ENCODE assay signal across 26 cellular contexts in the genomic region with DNA sequence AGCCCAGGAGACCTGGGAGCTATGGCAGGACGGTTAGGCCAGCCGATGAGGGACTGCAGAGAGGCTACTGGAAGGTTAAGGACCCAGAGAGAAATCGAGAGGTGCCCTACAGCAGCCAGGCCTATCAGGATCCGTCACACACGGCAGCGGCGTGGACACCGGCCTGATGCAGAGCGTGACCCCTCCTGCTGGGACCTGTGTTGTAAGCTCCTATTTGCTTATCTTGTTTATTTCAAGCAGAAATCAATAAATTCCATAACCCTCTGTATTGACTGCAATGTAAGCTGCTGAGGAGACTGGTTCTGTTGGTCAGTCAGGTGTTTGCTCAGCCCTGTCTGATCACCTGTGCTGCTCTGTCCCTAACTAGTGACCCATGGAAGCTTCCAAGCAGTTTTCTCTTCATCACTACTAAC.
"Had no signal": no experiment of that assay in that cellular context is flagged by ENCODE, and none has a peak within 500 bp of the region (broad histone marks: within the 10 kb centered on the region; RNA-seq: fewer than 3 reads in every experiment).

No MANE protein-coding gene starts in this region.

- H3K4me1 Mint-ChIP-seq: activated CD4-positive, alpha-beta memory T cell treated with anti-CD3 and anti-CD28 coated beads, Interleukin-2, amount 10 ng/mL, durations not matched to agents 7 days and 5 days; activated CD8-positive, alpha-beta memory T cell treated with anti-CD3 and anti-CD28 coated beads, Interleukin-2, amount 10 ng/mL, durations not matched to agents 7 days and 5 days; activated naive CD8-positive, alpha-beta T cell treated with anti-CD3 and anti-CD28 coated beads, Interleukin-2, amount 50 U/mL, for 24 hours; memory B cell; naive thymus-derived CD4-positive, alpha-beta T cell; T-cell had no signal

- H3K27ac Mint-ChIP-seq: activated CD4-positive, alpha-beta memory T cell treated with anti-CD3 and anti-CD28 coated beads, Interleukin-2, amount 10 ng/mL, durations not matched to agents 7 days and 5 days; activated CD8-positive, alpha-beta memory T cell treated with anti-CD3 and anti-CD28 coated beads, Interleukin-2, amount 10 ng/mL, durations not matched to agents 7 days and 5 days; activated naive CD4-positive, alpha-beta T cell treated with anti-CD3 and anti-CD28 coated beads for 36 hours; activated naive CD8-positive, alpha-beta T cell treated with anti-CD3 and anti-CD28 coated beads, Interleukin-2, amount 50 U/mL, for 24 hours; activated T-helper 2 cell treated with anti-CD3 and anti-CD28 coated beads, Interferon-gamma antibody, Interleukin-2, Interleukin-4, amounts not matched to agents 10 μg/mL and 5 μg/mL and 100 μg/mL, durations not matched to agents 14 hours and 24 hours and 36 hours; memory B cell; naive thymus-derived CD4-positive, alpha-beta T cell; T-cell had no signal

- H3K9me3 ChIP-seq: gastroesophageal sphincter, heart left ventricle, mucosa of descending colon, ovary, testis, upper lobe of left lung had no signal

- FAIRE-seq: kidney had no signal

- H3K27me3 ChIP-seq: gastroesophageal sphincter, heart left ventricle, ovary, testis, upper lobe of left lung had no signal

- H3K9me3 Mint-ChIP-seq: activated CD4-positive, alpha-beta memory T cell treated with anti-CD3 and anti-CD28 coated beads, Interleukin-2, amount 10 ng/mL, durations not matched to agents 7 days and 5 days; activated naive CD4-positive, alpha-beta T cell treated with anti-CD3 and anti-CD28 coated beads for 36 hours; activated naive CD8-positive, alpha-beta T cell treated with anti-CD3 and anti-CD28 coated beads, Interleukin-2, amount 50 U/mL, for 24 hours; activated T-helper 2 cell treated with anti-CD3 and anti-CD28 coated beads, Interferon-gamma antibody, Interleukin-2, Interleukin-4, amounts not matched to agents 10 μg/mL and 5 μg/mL and 100 μg/mL, durations not matched to agents 14 hours and 24 hours and 36 hours; memory B cell; naive thymus-derived CD4-positive, alpha-beta T cell; T-cell had no signal

- H3K4me3 Mint-ChIP-seq: activated CD4-positive, alpha-beta memory T cell treated with anti-CD3 and anti-CD28 coated beads, Interleukin-2, amount 10 ng/mL, durations not matched to agents 7 days and 5 days; activated CD8-positive, alpha-beta memory T cell treated with anti-CD3 and anti-CD28 coated beads, Interleukin-2, amount 10 ng/mL, durations not matched to agents 7 days and 5 days; activated naive CD4-positive, alpha-beta T cell treated with anti-CD3 and anti-CD28 coated beads for 36 hours; activated naive CD8-positive, alpha-beta T cell treated with anti-CD3 and anti-CD28 coated beads, Interleukin-2, amount 50 U/mL, for 24 hours; memory B cell; naive thymus-derived CD4-positive, alpha-beta T cell; T-cell had no signal

- DNase-seq: activated CD4-positive, alpha-beta memory T cell treated with anti-CD3 and anti-CD28 coated beads, Interleukin-2, amount 10 ng/mL, durations not matched to agents 7 days and 5 days; activated CD4-positive, alpha-beta T cell treated with anti-CD3 and anti-CD28 coated beads for 48 hours; activated CD4-positive, CD25-positive, alpha-beta regulatory T cell; activated CD8-positive, alpha-beta memory T cell treated with anti-CD3 and anti-CD28 coated beads, Interleukin-2, amount 10 ng/mL, durations not matched to agents 7 days and 5 days; activated naive CD4-positive, alpha-beta T cell treated with anti-CD3 and anti-CD28 coated beads for 36 hours; activated naive CD8-positive, alpha-beta T cell treated with anti-CD3 and anti-CD28 coated beads, Interleukin-2, amount 50 U/mL, for 24 hours; activated T-cell treated with anti-CD3 and anti-CD28 coated beads, Interleukin-2, amount 50 U/mL, for 1 hour; aorta; cortex of kidney; effector CD8-positive, alpha-beta T cell; heart left ventricle; kidney; left ventricle myocardium superior; mucosa of descending colon; naive thymus-derived CD4-positive, alpha-beta T cell; ovary; stimulated activated CD4-positive, alpha-beta T cell treated with anti-CD3 and anti-CD28 coated beads, Interleukin-1b, Interleukin-23, amount 100 ng/mL, for 48 hours; stimulated activated CD8-positive, alpha-beta memory T cell treated with anti-CD3 and anti-CD28 coated beads, Interleukin-4, amount 100 ng/mL, for 48 hours; stimulated activated naive CD8-positive, alpha-beta T cell treated with anti-CD3 and anti-CD28 coated beads, Interleukin-15, Interleukin-2, amounts not matched to agents 100 U/mL and 50 U/mL, for 24 hours; T-cell; testis had no signal

- H3K27ac ChIP-seq: gastroesophageal sphincter, ovary, testis had no signal

- ATAC-seq: activated CD8-positive, alpha-beta memory T cell treated with anti-CD3 and anti-CD28 coated beads, Interleukin-2, amount 10 ng/mL, durations not matched to agents 7 days and 5 days; activated naive CD8-positive, alpha-beta T cell treated with anti-CD3 and anti-CD28 coated beads, Interleukin-2, amount 50 U/mL, for 24 hours; esophagus mucosa; gastroesophageal sphincter; heart left ventricle; left ventricle myocardium superior; mucosa of descending colon; naive thymus-derived CD4-positive, alpha-beta T cell; stimulated activated naive CD8-positive, alpha-beta T cell treated with anti-CD3 and anti-CD28 coated beads, Interleukin-15, Interleukin-2, amounts not matched to agents 100 U/mL and 50 U/mL, for 24 hours; T-cell had no signal

- H3K27me3 Mint-ChIP-seq: activated CD4-positive, alpha-beta memory T cell treated with anti-CD3 and anti-CD28 coated beads, Interleukin-2, amount 10 ng/mL, durations not matched to agents 7 days and 5 days; activated CD8-positive, alpha-beta memory T cell treated with anti-CD3 and anti-CD28 coated beads, Interleukin-2, amount 10 ng/mL, durations not matched to agents 7 days and 5 days; activated naive CD8-positive, alpha-beta T cell treated with anti-CD3 and anti-CD28 coated beads, Interleukin-2, amount 50 U/mL, for 24 hours; memory B cell; naive thymus-derived CD4-positive, alpha-beta T cell; T-cell had no signal

- H3K36me3 ChIP-seq: ovary had no signal

- H3K4me3 ChIP-seq: gastroesophageal sphincter, heart left ventricle, mucosa of descending colon, ovary, testis, upper lobe of left lung had no signal
